7 cellular contexts compared by ENCODE assay signal in the genomic region with DNA sequence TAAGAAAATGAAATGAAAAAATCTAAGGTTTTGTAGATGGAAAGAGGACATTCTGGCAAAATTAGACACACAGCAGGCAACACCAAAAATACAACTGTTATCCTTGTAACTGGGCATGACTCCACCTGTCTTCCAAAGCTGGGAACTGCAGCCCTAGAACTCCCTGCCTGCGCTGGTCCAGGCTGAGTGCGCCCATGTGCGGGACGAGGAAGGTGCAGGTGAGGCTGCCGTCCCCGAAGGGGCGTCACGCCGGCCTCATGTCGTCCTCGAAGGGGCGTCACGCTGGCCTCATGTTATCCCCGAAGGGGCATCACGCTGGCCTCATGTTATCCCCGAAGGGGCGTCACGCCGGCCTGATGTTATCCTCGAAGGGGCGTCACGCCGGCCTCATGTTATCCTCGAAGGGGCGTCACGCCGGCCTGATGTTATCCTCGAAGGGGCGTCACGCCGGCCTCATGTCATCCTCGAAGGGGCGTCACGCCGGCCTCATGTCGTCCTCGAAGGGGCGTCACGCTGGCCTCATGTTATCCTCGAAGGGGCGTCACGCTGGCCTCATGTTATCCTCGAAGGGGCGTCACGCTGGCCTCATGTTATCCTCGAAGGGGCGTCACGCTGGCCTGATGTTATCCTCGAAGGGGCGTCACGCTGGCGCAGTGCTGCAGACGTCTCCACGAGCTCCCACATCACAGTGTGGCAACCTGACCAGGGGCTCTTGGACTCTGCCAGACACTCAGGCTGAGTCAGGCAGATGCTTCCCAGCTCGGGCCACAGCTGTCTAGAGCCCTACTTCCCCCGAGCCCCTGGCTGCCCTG.
DNase-seq lines count a peak whose midpoint lies in the region; ATAC-seq and TF ChIP-seq lines count a peak whose summit lies in the region.
"Not testable (repeated sequence)": the region's sequence is repeated elsewhere in the genome, so short reads cannot be mapped to it uniquely, and the experiment has no call there.

No MANE protein-coding gene starts in this region.

- DNase-seq in Daoy (ENCODE audit: low read depth) (peak; percentile 41), HuH-7 (ENCODE audit: low spot score) (peak; percentile 41), NCI-H69 (lab: John Stamatoyannopoulos, UW) (peak; percentile 38), ecto neural progenitor cell (ENCODE audit: low spot score) (peak; percentile 48), iPS DF 6.9 (ENCODE audit: low read depth, low spot score) (peak; percentile 31)
- DNase-seq in nephron progenitor cell: not testable (repeated sequence)

- peak; percentile 81 for ATAC-seq in SK-N-SH treated with all-trans-retinoic acid at 6 μM for 48 hours

- TF ChIP-seq CTCF in nephron progenitor cell (IDR thresholded peaks at IDR 0.05): peak; percentile 57

- H3K9me3 ChIP-seq in iPS DF 6.9 (ENCODE audit: control insufficient read depth, insufficient read depth, low read length): not testable (repeated sequence)

- H3K4me3 ChIP-seq in iPS DF 6.9 (ENCODE audit: low read length): not testable (repeated sequence)

- H3K27me3 Mint-ChIP-seq in nephron progenitor cell (ENCODE audit: low read depth, poor library complexity): not testable (repeated sequence)

- H3K27ac Mint-ChIP-seq in nephron progenitor cell: not testable (repeated sequence)

- H3K27me3 ChIP-seq in iPS DF 6.9 (ENCODE audit: control insufficient read depth, insufficient read depth, low read length): not testable (repeated sequence)

- not testable (repeated sequence) for H3K27ac ChIP-seq in iPS DF 6.9 (ENCODE audit: low read length)

- not testable (repeated sequence) for H3K4me1 ChIP-seq in iPS DF 6.9 (ENCODE audit: control insufficient read depth, insufficient read depth, low read length)

- H3K36me3 Mint-ChIP-seq in nephron progenitor cell (ENCODE audit: low read depth): not testable (repeated sequence)

- H3K4me3 Mint-ChIP-seq in nephron progenitor cell: not testable (repeated sequence)

- H3K4me1 Mint-ChIP-seq in nephron progenitor cell: not testable (repeated sequence)

- WGBS in iPS DF 6.9 (ENCODE audit: insufficient coverage, insufficient read length): no CpG with 5 or more reads among the region's 56 CpGs

- H3K9me3 Mint-ChIP-seq in nephron progenitor cell: peaks cover 20% of the 10 kb centered on the region

- H3K36me3 ChIP-seq in iPS DF 6.9 (ENCODE audit: control insufficient read depth, insufficient read depth, low read length): not testable (repeated sequence)
